9 cellular contexts compared by ENCODE assay signal in genomic region chr2:46909771-46910419, GRCh38. TPM values are rescaled to one million over a fixed set of nuclear protein-coding genes. Genes with fewer than 3 reads are reported as not detected.
DNase-seq lines count a peak whose midpoint lies in the region; ATAC-seq, FAIRE-seq and TF ChIP-seq lines count a peak whose summit lies in the region.
"Had no signal": no experiment of that assay in that cellular context is flagged by ENCODE, and none has a peak within 500 bp of the region (broad histone marks: within the 10 kb centered on the region; RNA-seq: fewer than 3 reads in every experiment).

No MANE protein-coding gene starts in this region.

- intact Hi-C loops in transverse colon (cut with DNase I; ENCODE audit: low total_unique reads): no loop called here

- no peaks in the 10 kb centered on the region for H3K27me3 ChIP-seq in transverse colon

- ATAC-seq in A549 (peak; percentile 90 to 91), GM18873 (IDR thresholded peaks at IDR 0.05; ENCODE audit: low FRiP score, unreplicated experiment) (peak; percentile 83), HG03108 (IDR thresholded peaks at IDR 0.05; ENCODE audit: unreplicated experiment) (peak; percentile 84)

- peak overlapping the region; percentile 65 for H3K4me2 ChIP-seq in A549

- TF ChIP-seq EP300 in A549 (IDR thresholded peaks at IDR 0.05): peak in 1 of 2 experiments; percentile 60; a peak in 2 of 5 replicates
- TF ChIP-seq EP300 in transverse colon (IDR thresholded peaks at IDR 0.05; ENCODE audit: low read depth): no peak

- no peak for TF ChIP-seq POLR2A in A549 (IDR thresholded peaks at IDR 0.05; ENCODE audit: low read length)
- no peak for TF ChIP-seq POLR2A in transverse colon (IDR thresholded peaks at IDR 0.05)

- DNase-seq in A549 (ENCODE audit: low read depth in 1 of 2, low spot score in 1 of 2): peak; percentile 75 to 85
- peak; percentile 39 to 56 for DNase-seq in activated CD4-positive, alpha-beta T cell treated with anti-CD3 and anti-CD28 coated beads, Interleukin-2, amount 50 U/mL, for 48 hours
- DNase-seq in glomerular visceral epithelial cell (ENCODE audit: extremely low spot score): peak; percentile 89
- DNase-seq in transverse colon: peak; percentile 51
- DNase-seq in HuH-7 (ENCODE audit: low spot score): no peak
- DNase-seq in frontal cortex (ENCODE audit: low spot score in 2 of 2): no peak

- in situ Hi-C loops in transverse colon (cut with MboI; ENCODE audit: low pct_ligation_motif_present in 1 of 4, low pct_unique_long_range_greater_than_20kb in 1 of 4, low sequenced_read_pairs in 3 of 4): no loop called here

- H3K4me3 ChIP-seq in A549: no peak overlapping the region
- no peak overlapping the region for H3K4me3 ChIP-seq in transverse colon

- H3K27ac ChIP-seq in A549 (peak overlapping the region; percentile 69 to 86), transverse colon (peak overlapping the region in 1 of 4 donors; percentile 10)

- H3K4me1 ChIP-seq in A549 (peaks cover 51% of the 10 kb centered on the region), transverse colon (peaks cover 7 to 32% (median 25%) of the 10 kb centered on the region in 4 donors)

- FAIRE-seq in A549 (lab: Jason Lieb, UNC) (no peak), frontal cortex (lab: Jason Lieb, UNC) (no peak)
- FAIRE-seq: endometrium had no signal

- POLR2A ChIA-PET in A549 (lab: Yijun Ruan, JAX): no interaction called here

- CTCF ChIA-PET in A549 (lab: Yijun Ruan, JAX): interaction anchor here (0.6 to 3.3 kb wide), 13 partner anchors 10 to 441 kb away, joined by 3 to 24 read pairs (median 4); no protein-coding TSS in a partner anchor

- WGBS in A549 (ENCODE audit: missing lambda C conversion rate): 34% methylated on average over 6 of the region's 6 CpGs
- WGBS in transverse colon (ENCODE audit: low coverage in 1 of 2), 2 donors: 53 to 88% methylated on average over 3 to 6 of the region's 6 CpGs

- 0 out of 5 replicates have a peak, but pooled peaks of 1 of the 2 experiments have one; percentile 9 for TF ChIP-seq RAD21 in A549 (conservative IDR thresholded peaks at IDR 0.05 in 1 of 2, IDR thresholded peaks at IDR 0.05 in 1 of 2)

- no peak for TF ChIP-seq CTCF in A549 (IDR thresholded peaks at IDR 0.05)
- no peak for TF ChIP-seq CTCF in transverse colon (IDR thresholded peaks at IDR 0.05)

- no peaks in the 10 kb centered on the region for H3K9me3 ChIP-seq in A549
- no peaks in the 10 kb centered on the region for H3K9me3 ChIP-seq in transverse colon

- H3K36me3 ChIP-seq in transverse colon: peaks cover 0 to 34% (median 11%) of the 10 kb centered on the region in 4 donors

TF ChIP-seq in A549, 52 proteins besides CTCF, POLR2A, EP300 and RAD21 (continues in another document):
- TF ChIP-seq MAX (IDR thresholded peaks at IDR 0.05): peak; percentile 87
- TF ChIP-seq, protein P1, sequence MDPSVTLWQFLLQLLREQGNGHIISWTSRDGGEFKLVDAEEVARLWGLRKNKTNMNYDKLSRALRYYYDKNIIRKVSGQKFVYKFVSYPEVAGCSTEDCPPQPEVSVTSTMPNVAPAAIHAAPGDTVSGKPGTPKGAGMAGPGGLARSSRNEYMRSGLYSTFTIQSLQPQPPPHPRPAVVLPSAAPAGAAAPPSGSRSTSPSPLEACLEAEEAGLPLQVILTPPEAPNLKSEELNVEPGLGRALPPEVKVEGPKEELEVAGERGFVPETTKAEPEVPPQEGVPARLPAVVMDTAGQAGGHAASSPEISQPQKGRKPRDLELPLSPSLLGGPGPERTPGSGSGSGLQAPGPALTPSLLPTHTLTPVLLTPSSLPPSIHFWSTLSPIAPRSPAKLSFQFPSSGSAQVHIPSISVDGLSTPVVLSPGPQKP (IDR thresholded peaks at IDR 0.05; ENCODE audit: low read depth, low read length): no peak
- TF ChIP-seq CHD4 (IDR thresholded peaks at IDR 0.05; ENCODE audit: borderline replicate concordance): no peak
- TF ChIP-seq BHLHE40 (IDR thresholded peaks at IDR 0.05; ENCODE audit: low read depth, low read length): no peak
- TF ChIP-seq HEYL (CRISPR knock-in tag; IDR thresholded peaks at IDR 0.05): no peak
- no peak for TF ChIP-seq FOXS1 (CRISPR knock-in tag; IDR thresholded peaks at IDR 0.05)
- TF ChIP-seq, protein P2, sequence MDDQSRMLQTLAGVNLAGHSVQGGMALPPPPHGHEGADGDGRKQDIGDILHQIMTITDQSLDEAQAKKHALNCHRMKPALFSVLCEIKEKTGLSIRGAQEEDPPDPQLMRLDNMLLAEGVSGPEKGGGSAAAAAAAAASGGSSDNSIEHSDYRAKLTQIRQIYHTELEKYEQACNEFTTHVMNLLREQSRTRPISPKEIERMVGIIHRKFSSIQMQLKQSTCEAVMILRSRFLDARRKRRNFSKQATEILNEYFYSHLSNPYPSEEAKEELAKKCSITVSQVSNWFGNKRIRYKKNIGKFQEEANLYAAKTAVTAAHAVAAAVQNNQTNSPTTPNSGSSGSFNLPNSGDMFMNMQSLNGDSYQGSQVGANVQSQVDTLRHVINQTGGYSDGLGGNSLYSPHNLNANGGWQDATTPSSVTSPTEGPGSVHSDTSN (IDR thresholded peaks at IDR 0.05): no peak
- TF ChIP-seq SREBF2 (IDR thresholded peaks at IDR 0.05): no peak
- no peak for TF ChIP-seq ZFP36 (IDR thresholded peaks at IDR 0.05; ENCODE audit: borderline replicate concordance, partially characterized antibody)
- TF ChIP-seq ESRRA (IDR thresholded peaks at IDR 0.05; ENCODE audit: borderline replicate concordance, low read length): 0 out of 2 replicates have a peak, but pooled peaks have one; percentile 28
- no peak for TF ChIP-seq CBX2 (IDR thresholded peaks at IDR 0.05; ENCODE audit: borderline replicate concordance, low read depth)
- no peak for TF ChIP-seq CEBPB (IDR thresholded peaks at IDR 0.05)
- no peak for TF ChIP-seq PHF8 (IDR thresholded peaks at IDR 0.05; ENCODE audit: borderline replicate concordance, low read depth)
- TF ChIP-seq RCOR1 (IDR thresholded peaks at IDR 0.05; ENCODE audit: low read depth, low read length): no peak
- TF ChIP-seq, protein P3, sequence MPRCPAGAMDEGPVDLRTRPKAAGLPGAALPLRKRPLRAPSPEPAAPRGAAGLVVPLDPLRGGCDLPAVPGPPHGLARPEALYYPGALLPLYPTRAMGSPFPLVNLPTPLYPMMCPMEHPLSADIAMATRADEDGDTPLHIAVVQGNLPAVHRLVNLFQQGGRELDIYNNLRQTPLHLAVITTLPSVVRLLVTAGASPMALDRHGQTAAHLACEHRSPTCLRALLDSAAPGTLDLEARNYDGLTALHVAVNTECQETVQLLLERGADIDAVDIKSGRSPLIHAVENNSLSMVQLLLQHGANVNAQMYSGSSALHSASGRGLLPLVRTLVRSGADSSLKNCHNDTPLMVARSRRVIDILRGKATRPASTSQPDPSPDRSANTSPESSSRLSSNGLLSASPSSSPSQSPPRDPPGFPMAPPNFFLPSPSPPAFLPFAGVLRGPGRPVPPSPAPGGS (IDR thresholded peaks at IDR 0.05): no peak
- TF ChIP-seq JUNB (IDR thresholded peaks at IDR 0.05): peak; percentile 55
- TF ChIP-seq MAFK (IDR thresholded peaks at IDR 0.05; ENCODE audit: partially characterized antibody): peak; percentile 19
- peak in 1 of 2 experiments; percentile 52; a peak in 1 of 5 replicates for TF ChIP-seq JUN (IDR thresholded peaks at IDR 0.05)
- TF ChIP-seq FOSL2 (IDR thresholded peaks at IDR 0.05): peak; percentile 80
- TF ChIP-seq FOSL2 (CRISPR knock-in tag; IDR thresholded peaks at IDR 0.05): peak; percentile 86
- no peak for TF ChIP-seq EHMT2 (IDR thresholded peaks at IDR 0.05; ENCODE audit: low read depth)
- TF ChIP-seq GATA3 (IDR thresholded peaks at IDR 0.05; ENCODE audit: borderline replicate concordance): peak; percentile 53; the same call in 1 of the 2 replicates
- TF ChIP-seq POLR2AphosphoS2 (conservative IDR thresholded peaks at IDR 0.05; ENCODE audit: low read length): no peak
- no peak for TF ChIP-seq EHF (CRISPR knock-in tag; IDR thresholded peaks at IDR 0.05)
- TF ChIP-seq HOXA7 (CRISPR knock-in tag; IDR thresholded peaks at IDR 0.05): no peak
- TF ChIP-seq ATOH8 (CRISPR knock-in tag; IDR thresholded peaks at IDR 0.05; ENCODE audit: low read depth): 0 out of 2 replicates have a peak, but pooled peaks have one; percentile 44
- no peak for TF ChIP-seq RNF2 (IDR thresholded peaks at IDR 0.05; ENCODE audit: borderline replicate concordance, low read depth)
- no peak for TF ChIP-seq ZC3H11A (IDR thresholded peaks at IDR 0.05)

RNA-seq across cellular contexts. Expression of gene MCFD2, which starts 5.7 kb away (rescaled TPM):
- polyA plus RNA-seq in A549 (2011; rRNA removed) (172 and 210 TPM in 2 replicates), A549 (2017; fragmentation: RNase III; extraction: RNeasy Plus Mini Kit Qiagen cat#74134 plus additional on column Dnase treatment) (118 to 125 TPM (median 120 TPM) in 3 replicates)
- polyA plus RNA-seq in A549 (2012; cell fraction: cytosol; rRNA removed): 51.2 and 61.9 TPM in 2 replicates
- polyA plus RNA-seq in A549 (2012; cell fraction: nucleus; rRNA removed): 35.2 and 36.7 TPM in 2 replicates
- polyA minus RNA-seq in A549 (2011; rRNA and poly(A)+ RNA removed): 90.0 and 90.1 TPM in 2 replicates
- total RNA-seq in transverse colon (10 to 100 TPM; 14.5 to 40.1 (median 26.8) TPM), frontal cortex (42.4 TPM)

RNA-seq across cellular contexts. Expression of gene TTC7A, which starts 31.1 kb away (rescaled TPM):
- polyA plus RNA-seq in A549 (2011; rRNA removed) (17.3 and 19.6 TPM in 2 replicates), A549 (2017; fragmentation: RNase III; extraction: RNeasy Plus Mini Kit Qiagen cat#74134 plus additional on column Dnase treatment) (30.7 to 31.4 TPM (median 31.3 TPM) in 3 replicates)
- 34.9 and 40.3 TPM in 2 replicates for polyA plus RNA-seq in A549 (2012; cell fraction: cytosol; rRNA removed)
- polyA plus RNA-seq in A549 (2012; cell fraction: nucleus; rRNA removed): 92.4 and 101 TPM in 2 replicates
- polyA minus RNA-seq in A549 (2011; rRNA and poly(A)+ RNA removed): 16.7 and 28.0 TPM in 2 replicates
- total RNA-seq in transverse colon (100 to 1,000 TPM in 1 of 4 donors, 10 to 100 TPM in 3; 40.2 to 212 (median 51.2) TPM), frontal cortex (4.5 TPM)

Comparison
In these comparisons a context has a peak if more than half of its experiments do, and no peak if none do; other contexts are left out.
1. DNase-seq: peak in A549 (2 of 2), activated CD4-positive, alpha-beta T cell treated with anti-CD3 and anti-CD28 coated beads, Interleukin-2, amount 50 U/mL, for 48 hours (2 of 2), glomerular visceral epithelial cell (single experiment) and transverse colon (single experiment); none in HuH-7 (single experiment) and frontal cortex (0 of 2).
2. Peak in every context shown above with its lines, with median percentiles within 50 percentile points of each other: ATAC-seq.